ENCODE assay signal across 8 cellular contexts in genomic region chr15:56243117-56243773, GRCh38. TPM values are rescaled to one million over a fixed set of nuclear protein-coding genes. Genes with fewer than 3 reads are reported as not detected.
A peak's percentile ranks its signal among the peaks of the same experiment; 100 is the strongest.
DNase-seq lines count a peak whose midpoint lies in the region; ATAC-seq, FAIRE-seq and TF ChIP-seq lines count a peak whose summit lies in the region.

No MANE protein-coding gene starts in this region.

- H3K36me3 ChIP-seq in IMR-90 (ENCODE audit: control insufficient read depth, insufficient read depth, low read length) (peaks cover 2% of the 10 kb centered on the region; the same call in 1 of the 2 replicates), GM12878 (ENCODE audit: control insufficient read depth in 2 of 2, insufficient read depth in 2 of 2, low read length in 1 of 2) (no peaks in the 10 kb centered on the region)

- H3K4me1 ChIP-seq in IMR-90 (ENCODE audit: control insufficient read depth, insufficient read depth, low read length) = peaks cover 4% of the 10 kb centered on the region
- peaks cover 7% of the 10 kb centered on the region for H3K4me1 ChIP-seq in GM12878 (ENCODE audit: control insufficient read depth, insufficient read depth, low read length)

- no peaks in the 10 kb centered on the region for H3K9me3 ChIP-seq in IMR-90 (ENCODE audit: control insufficient read depth, insufficient read depth, low read length)
- H3K9me3 ChIP-seq in GM12878 (replicated peaks; ENCODE audit: control insufficient read depth, insufficient read depth, low read length) = peaks cover 5% of the 10 kb centered on the region; the same call in 2 of the 3 replicates

- H4K91ac ChIP-seq in IMR-90 (ENCODE audit: insufficient read depth, low read depth, low read length) = no peak overlapping the region

- peaks cover 7% of the 10 kb centered on the region; the same call in 1 of the 2 replicates for H4K20me1 ChIP-seq in IMR-90 (ENCODE audit: insufficient read depth, low read length)
- no peaks in the 10 kb centered on the region for H4K20me1 ChIP-seq in GM12878 (ENCODE audit: control insufficient read depth, insufficient read depth)

- 0 out of 2 replicates have a peak overlapping the region, but pooled peaks have one; percentile 43 for H3K14ac ChIP-seq in IMR-90 (replicated peaks; ENCODE audit: low read depth, low read length)

- POLR2A ChIA-PET in IMR-90 (lab: Charles Lee; ENCODE audit: unreplicated experiment) = interaction anchor here (0.6 to 0.7 kb wide), 2 partner anchors 159 to 628 kb away, joined by 3 to 5 read pairs; no protein-coding TSS in a partner anchor
- POLR2A ChIA-PET in GM12878 (lab: Charles Lee) = no interaction called here

- H2AK9ac ChIP-seq in IMR-90 (replicated peaks; ENCODE audit: low read depth, low read length, poor library complexity) = peak overlapping the region; percentile 88

- 0 out of 2 replicates have a peak overlapping the region, but pooled peaks have one; percentile 40 for H3K4ac ChIP-seq in IMR-90 (ENCODE audit: low read depth, low read length)

- H3K18ac ChIP-seq in IMR-90 (ENCODE audit: low read depth, low read length) = peak overlapping the region; percentile 85; the same call in 1 of the 2 replicates

- H4K5ac ChIP-seq in IMR-90 (ENCODE audit: low read depth, low read length) = no peak overlapping the region; the same call in 1 of the 2 replicates

- peak overlapping the region; percentile 90 for H2BK5ac ChIP-seq in IMR-90 (ENCODE audit: low read depth, low read length, poor library complexity, severe bottlenecking)

- peak; percentile 10 for ATAC-seq in GM18909 (IDR thresholded peaks at IDR 0.05; ENCODE audit: poor library complexity, unreplicated experiment)
- peak; percentile 19 for ATAC-seq in IMR-90 (ENCODE audit: low read depth)
- ATAC-seq in GM12878 = peak; percentile 8
- peak; percentile 35 for ATAC-seq in sciatic nerve
- no peak for ATAC-seq in GM21526 (IDR thresholded peaks at IDR 0.05; ENCODE audit: low FRiP score, unreplicated experiment)

- TF ChIP-seq RAD21 in IMR-90 (IDR thresholded peaks at IDR 0.05; ENCODE audit: low read length) (no peak), GM12878 (IDR thresholded peaks at IDR 0.05; ENCODE audit: insufficient read depth, low read depth, low read length) (no peak)

- H3K56ac ChIP-seq in IMR-90 (ENCODE audit: extremely low read depth, insufficient read depth, low read length) = peak overlapping the region; percentile 17; the same call in 1 of the 2 replicates

- H3K9me1 ChIP-seq in IMR-90 (ENCODE audit: insufficient read depth, low read length) = no peaks in the 10 kb centered on the region; the same call in 1 of the 2 replicates

- H2BK20ac ChIP-seq in IMR-90 (ENCODE audit: low read depth, low read length) = no peak overlapping the region

- dilution Hi-C loops in IMR-90 (cut with HindIII; ENCODE audit: low sequenced_read_pairs, unreplicated experiment) = no loop called here

- TF ChIP-seq EP300 in GM12878 (IDR thresholded peaks at IDR 0.05; ENCODE audit: borderline replicate concordance in 1 of 2, control insufficient read depth in 1 of 2, low read depth in 2 of 2, low read length in 2 of 2) = no peak

- peak; percentile 51 for DNase-seq in A172 (ENCODE audit: low spot score)
- peak; percentile 26 for DNase-seq in IMR-90
- peak; percentile 39 for DNase-seq in SKM-1 treated with dmso at 0.1 percent for 144 hours (lab: John Stamatoyannopoulos, UW; ENCODE audit: unreplicated experiment)
- DNase-seq in GM12878 (ENCODE audit: low read depth, low spot score) = no peak
- peak; percentile 70 for DNase-seq in sciatic nerve (ENCODE audit: low spot score)

- RAD21 ChIA-PET in GM12878 (lab: Charles Lee; ENCODE audit: unreplicated experiment) = no interaction called here

- WGBS in IMR-90 (ENCODE audit: extremely low coverage in 2 of 2, insufficient read length in 1 of 2), 2 experiments = 0% methylated on average over 3 of the region's 39 CpGs; no CpG with 5 or more reads in 1 of the 2 experiments
- 4% methylated on average over 15 of the region's 39 CpGs for WGBS in GM12878 (ENCODE audit: insufficient coverage, insufficient replicate concordance, low lambda C conversion rate, missing lambda C conversion rate)

- BruUV-seq in IMR-90 (replicated peaks; lab: Mats Ljungman, UMichigan) (no TSS peak), GM12878 (replicated peaks; lab: Mats Ljungman, UMichigan) (no TSS peak)

- TF ChIP-seq CTCF in IMR-90 (conservative IDR thresholded peaks at IDR 0.05; ENCODE audit: low read depth, low read length) = no peak
- no peak for TF ChIP-seq CTCF in GM12878 (IDR thresholded peaks at IDR 0.05 in 2 of 3, conservative IDR thresholded peaks at IDR 0.05 in 1 of 3; ENCODE audit: control insufficient read depth in 2 of 3, extremely low read depth in 1 of 3, insufficient read depth in 1 of 3, low read depth in 3 of 3, low read length in 3 of 3)

- peak overlapping the region; percentile 97; the same call in 1 of the 2 replicates for H3K4me2 ChIP-seq in IMR-90 (ENCODE audit: low read depth, low read length)
- H3K4me2 ChIP-seq in GM12878 (ENCODE audit: control insufficient read depth, insufficient read depth) = no peak overlapping the region

- H3K27ac ChIP-seq in IMR-90 (ENCODE audit: insufficient read depth, low read length) = peak overlapping the region; percentile 99
- H3K27ac ChIP-seq in GM12878 (ENCODE audit: control insufficient read depth, insufficient read depth) = peak overlapping the region; percentile 91

- H3K4me3 ChIP-seq in IMR-90 (ENCODE audit: insufficient read depth, low read depth, low read length) (peak overlapping the region; percentile 89), GM12878 (peak overlapping the region; percentile 87), iPS-11a (ENCODE audit: low read depth, low read length) (peak overlapping the region; percentile 87)

- no peaks in the 10 kb centered on the region for H3K27me3 ChIP-seq in IMR-90 (ENCODE audit: control insufficient read depth, insufficient read depth, low read length)
- H3K27me3 ChIP-seq in GM12878 (replicated peaks in 1 of 2; ENCODE audit: control insufficient read depth in 2 of 2, insufficient read depth in 2 of 2, low read length in 1 of 2) = no peaks in the 10 kb centered on the region

- H2BK15ac ChIP-seq in IMR-90 (ENCODE audit: low read depth, low read length) = no peak overlapping the region

- CTCF ChIA-PET in IMR-90 (lab: Yijun Ruan, JAX) = no interaction called here
- CTCF ChIA-PET in GM12878 (lab: Yijun Ruan, JAX) = interaction anchor here (0.8 kb wide), 1 partner anchor 36 kb away, joined by 3 read pairs; no protein-coding TSS in a partner anchor

- in situ Hi-C loops in IMR-90 (cut with MboI; ENCODE audit: low sequenced_read_pairs) = no loop called here
- in situ Hi-C loops in GM12878 (cut with MboI) = no loop called here

- FAIRE-seq in GM12878 (lab: Jason Lieb, UNC) = no peak

- no peak overlapping the region for H2BK120ac ChIP-seq in IMR-90 (ENCODE audit: low read depth, low read length)

- H3K79me2 ChIP-seq in GM12878 (ENCODE audit: control insufficient read depth, insufficient read depth, low read length) = peaks cover 66% of the 10 kb centered on the region

- H3K9ac ChIP-seq in IMR-90 (ENCODE audit: low read depth, low read length) (peak overlapping the region; percentile 98), GM12878 (ENCODE audit: control insufficient read depth, insufficient read depth, low read length) (peak overlapping the region; percentile 86)

- H3K79me1 ChIP-seq in IMR-90 (ENCODE audit: low read depth in 1 of 2, low read length in 2 of 2) = peaks cover 0 to 20% of the 10 kb centered on the region in 2 experiments; a peak in 2 of 4 replicates

- TF ChIP-seq POLR2A in IMR-90 (IDR thresholded peaks at IDR 0.05; ENCODE audit: low read depth, low read length) (no peak), GM12878 (IDR thresholded peaks at IDR 0.05; ENCODE audit: low read depth, low read length) (peak; percentile 11; the same call in 1 of the 2 replicates)

- H4K8ac ChIP-seq in IMR-90 (ENCODE audit: low read depth in 2 of 2, low read length in 2 of 2) = peak overlapping the region in 1 of 2 experiments; percentile 65; a peak in 2 of 4 replicates

- no peak overlapping the region for H3K23ac ChIP-seq in IMR-90 (ENCODE audit: low read depth, low read length)

- intact Hi-C loops in IMR-90 (cut with micrococcal nuclease) (loop anchor here (5.0 kb wide), 2 partner anchors 96 to 146 kb away; no protein-coding TSS in a partner anchor), GM12878 (cut with micrococcal nuclease; ENCODE audit: unreplicated experiment) (loop anchor here (5.0 to 10.0 kb wide), 3 partner anchors 56 to 248 kb away; partner anchors contain the start of gene NEDD4), sciatic nerve (cut with DNase I) (no loop called here)

- H2AK5ac ChIP-seq in IMR-90 (ENCODE audit: low read depth, low read length) = no peak overlapping the region

- H2AFZ ChIP-seq in IMR-90 (replicated peaks; ENCODE audit: low read length, poor library complexity) (peak overlapping the region; percentile 94), GM12878 (ENCODE audit: control insufficient read depth, low read depth, low read length) (no peak overlapping the region; the same call in 1 of the 2 replicates)

- SMC1A ChIA-PET in GM12878 (lab: Charles Lee; ENCODE audit: uncharacterized antibody, unreplicated experiment) = no interaction called here

TF ChIP-seq in GM12878, 131 proteins besides CTCF, POLR2A, EP300 and RAD21 (continues in another document):
- no peak for TF ChIP-seq SMAD5 (IDR thresholded peaks at IDR 0.05; ENCODE audit: low read depth)

RNA-seq across cellular contexts. Expression of gene RFX7, which starts 0.4 kb away (rescaled TPM):
- total RNA-seq in A172 (2014; rRNA removed; shearing (Covaris generic)) = 2.9 and 3.5 TPM in 2 replicates
- 6.9 and 10.6 TPM in 2 replicates for total RNA-seq in IMR-90 (2012; rRNA removed)
- polyA plus RNA-seq in IMR-90 (2012; rRNA removed) = 4.1 and 4.3 TPM in 2 replicates
- polyA plus RNA-seq in IMR-90 (2012; cell fraction: cytosol; rRNA removed) = 0.80 and 1.0 TPM in 2 replicates
- 3.5 and 17.0 TPM in 2 replicates for polyA plus RNA-seq in IMR-90 (2012; cell fraction: nucleus; rRNA removed; ENCODE audit: low replicate concordance)
- 33.7 and 34.2 TPM in 2 replicates for total RNA-seq in GM12878 (2013; cell fraction: nucleolus; rRNA removed)
- 11.3 and 12.0 TPM in 2 replicates for total RNA-seq in GM12878 (2014; rRNA removed)
- 10.6 and 11.2 TPM in 2 replicates for total RNA-seq in GM12878 (2014; rRNA removed; fragmentation: Illumina TruSeq; extraction: Trizol)
- total RNA-seq in GM12878 (2021) = 26.5 and 31.4 TPM in 2 replicates
- polyA plus RNA-seq in GM12878 (2011; ENCODE audit: low read depth) = 6.1 TPM
- 11.0 and 13.0 TPM in 2 replicates for polyA plus RNA-seq in GM12878 (2011; rRNA removed)
- 10.1 and 13.2 TPM in 2 replicates for polyA plus RNA-seq in GM12878 (2011; cell fraction: cytosol; rRNA removed)
- polyA plus RNA-seq in GM12878 (2011; cell fraction: nucleus; rRNA removed) = 15.2 and 15.7 TPM in 2 replicates
- polyA plus RNA-seq in GM12878 (2012) = 6.4 and 8.5 TPM in 2 replicates
- 24.6 and 27.0 TPM in 2 replicates for polyA plus RNA-seq in GM12878 (2014; fragmentation: Illumina TruSeq; extraction: Trizol)
- 1 to 10 TPM; 3.2 to 4.0 TPM for polyA plus RNA-seq in GM12878 (2014; fragmentation: Nextera tagmentation; extraction: Ambion mirVana)
- polyA plus RNA-seq in GM12878 (2014; rRNA removed) = 10.1 and 11.8 TPM in 2 replicates
- 1 to 10 TPM; 7.6 to 8.5 TPM for polyA plus RNA-seq in GM12878 (2016; fragmentation: Nextera tagmentation; extraction: Ambion mirVana)
- 37.4 and 45.0 TPM in 2 replicates for polyA minus RNA-seq in GM12878 (2011; rRNA and poly(A)+ RNA removed)
- 13.4 and 17.7 TPM in 2 replicates for polyA minus RNA-seq in GM12878 (2011; cell fraction: cytosol; rRNA and poly(A)+ RNA removed)
- 8.0 and 11.8 TPM in 2 replicates for polyA minus RNA-seq in GM12878 (2011; cell fraction: nucleus; rRNA and poly(A)+ RNA removed)
- 19.6 TPM for total RNA-seq in sciatic nerve
